1 cellular context compared by ENCODE assay signal in genomic region chr19:50377517-50377916, GRCh38.
TF ChIP-seq lines count a peak whose summit lies in the region.

No MANE protein-coding gene starts in this region.

TF ChIP-seq in H1, 55 proteins besides CTCF, POLR2A, EP300 and RAD21:
- TF ChIP-seq CBX8 (IDR thresholded peaks at IDR 0.05; ENCODE audit: borderline replicate concordance, low read depth, low read length) (no peak), HDAC2 (IDR thresholded peaks at IDR 0.05; ENCODE audit: borderline replicate concordance in 1 of 2, low read depth in 2 of 2, low read length in 2 of 2) (no peak), GTF2F1 (IDR thresholded peaks at IDR 0.05; ENCODE audit: borderline replicate concordance, low read depth, low read length) (no peak), SIRT6 (IDR thresholded peaks at IDR 0.05; ENCODE audit: low read length) (no peak), JUND (IDR thresholded peaks at IDR 0.05; ENCODE audit: low read length) (no peak), CHD2 (IDR thresholded peaks at IDR 0.05; ENCODE audit: low read length) (no peak), NANOG (IDR thresholded peaks at IDR 0.05; ENCODE audit: insufficient read depth, low read depth, low read length, poor library complexity, severe bottlenecking) (no peak), POLR2AphosphoS5 (IDR thresholded peaks at IDR 0.05; ENCODE audit: low read depth, low read length) (no peak), SAP30 (IDR thresholded peaks at IDR 0.05; ENCODE audit: insufficient read depth, insufficient replicate concordance, low read length) (no peak), CBX5 (IDR thresholded peaks at IDR 0.05; ENCODE audit: low read depth, low read length) (no peak), HDAC6 (IDR thresholded peaks at IDR 0.05; ENCODE audit: low read depth, low read length) (no peak), USF2 (IDR thresholded peaks at IDR 0.05; ENCODE audit: low read length) (no peak), TAF7 (optimal IDR thresholded peaks at IDR 0.05; ENCODE audit: borderline replicate concordance, low read depth, low read length) (no peak), ATF2 (IDR thresholded peaks at IDR 0.05; ENCODE audit: low read length) (no peak), RFX5 (IDR thresholded peaks at IDR 0.05; ENCODE audit: borderline replicate concordance, low read depth, low read length) (no peak)
TF ChIP-seq in H1: peak in this region for 0.
